ENCODE assay signal across 28 cellular contexts in genomic region chr22:49887716-49888115, GRCh38.
"Had no signal": no experiment of that assay in that cellular context is flagged by ENCODE, and none has a peak within 500 bp of the region (broad histone marks: within the 10 kb centered on the region; RNA-seq: fewer than 3 reads in every experiment).

No MANE protein-coding gene starts in this region.

- H3K27me3 ChIP-seq: right atrium auricular region, tibial nerve, vagina had no signal

- H3K27ac ChIP-seq: left ventricle myocardium inferior, parathyroid adenoma, right atrium auricular region, tibial nerve, vagina had no signal

- H3K9me3 ChIP-seq: left ventricle myocardium inferior, right atrium auricular region, vagina had no signal

- DNase-seq: hippocampal formation; kidney; left colon; left ventricle myocardium inferior; mesendoderm; midbrain; mucosa of descending colon; naive thymus-derived CD4-positive, alpha-beta T cell; nucleus accumbens; small intestine; stimulated activated CD4-positive, alpha-beta T cell treated with anti-CD3 and anti-CD28 coated beads, Interleukin-1b, Interleukin-23, amount 100 ng/mL, for 48 hours; stimulated activated CD4-positive, alpha-beta T cell treated with anti-CD3 and anti-CD28 coated beads, Interleukin-2, amount 100 ng/mL, for 48 hours; stimulated activated CD4-positive, alpha-beta T cell treated with anti-CD3 and anti-CD28 coated beads, Interleukin-4, amount 100 ng/mL, for 4 hours; stimulated activated CD8-positive, alpha-beta memory T cell treated with anti-CD3 and anti-CD28 coated beads, Interleukin-4, amount 100 ng/mL, for 48 hours; stimulated activated naive CD4-positive, alpha-beta T cell treated with Interleukin-2 at 50 U/mL for 16 hours; stimulated activated naive CD8-positive, alpha-beta T cell treated with anti-CD3 and anti-CD28 coated beads, Interleukin-15, amount 100 ng/mL, for 72 hours; substantia nigra had no signal

- H3K9me3 Mint-ChIP-seq: natural killer cell treated with Interleukin-12 subunit alpha and Interleukin-12 subunit beta and Interleukin-15 and Interleukin-18, amount 100 ng/mL, for 72 hours; neural crest cell; stimulated activated memory B cell treated with anti-CD40 and anti-IgM and Interleukin-4, amounts not matched to agents 10 μg/mL and 1 μg/mL and 100 μg/mL, for 72 hours; stimulated activated naive CD8-positive, alpha-beta T cell treated with anti-CD3 and anti-CD28 coated beads, Interleukin-15, amount 100 ng/mL, for 72 hours had no signal

- ATAC-seq: left colon; mucosa of descending colon; naive thymus-derived CD4-positive, alpha-beta T cell; natural killer cell treated with Interleukin-12 subunit alpha and Interleukin-12 subunit beta and Interleukin-15 and Interleukin-18, amount 100 ng/mL, for 72 hours; sciatic nerve; stimulated activated memory B cell treated with anti-CD40 and anti-IgM and Interleukin-4, amounts not matched to agents 10 μg/mL and 1 μg/mL and 100 μg/mL, for 72 hours; stimulated activated naive CD8-positive, alpha-beta T cell treated with anti-CD3 and anti-CD28 coated beads, Interleukin-15, amount 100 ng/mL, for 72 hours had no signal

- H3K27ac Mint-ChIP-seq: naive thymus-derived CD4-positive, alpha-beta T cell; natural killer cell treated with Interleukin-12 subunit alpha and Interleukin-12 subunit beta and Interleukin-15 and Interleukin-18, amount 100 ng/mL, for 72 hours; progenitor cell of endocrine pancreas; stimulated activated memory B cell treated with anti-CD40 and anti-IgM and Interleukin-4, amounts not matched to agents 10 μg/mL and 1 μg/mL and 100 μg/mL, for 72 hours; type B pancreatic cell had no signal

- H3K4me3 ChIP-seq: left ventricle myocardium inferior, lung, mucosa of descending colon, right atrium auricular region, tibial nerve, vagina had no signal

- H3K4me1 ChIP-seq: parathyroid adenoma, right atrium auricular region, tibial nerve, vagina had no signal

- H3K4me3 Mint-ChIP-seq: naive thymus-derived CD4-positive, alpha-beta T cell; natural killer cell treated with Interleukin-12 subunit alpha and Interleukin-12 subunit beta and Interleukin-15 and Interleukin-18, amount 100 ng/mL, for 72 hours; neural crest cell; stimulated activated memory B cell treated with anti-CD40 and anti-IgM and Interleukin-4, amounts not matched to agents 10 μg/mL and 1 μg/mL and 100 μg/mL, for 72 hours; stimulated activated naive CD8-positive, alpha-beta T cell treated with anti-CD3 and anti-CD28 coated beads, Interleukin-15, amount 100 ng/mL, for 72 hours; type B pancreatic cell had no signal

- H3K27me3 Mint-ChIP-seq: naive thymus-derived CD4-positive, alpha-beta T cell; natural killer cell treated with Interleukin-12 subunit alpha and Interleukin-12 subunit beta and Interleukin-15 and Interleukin-18, amount 100 ng/mL, for 72 hours; progenitor cell of endocrine pancreas; stimulated activated memory B cell treated with anti-CD40 and anti-IgM and Interleukin-4, amounts not matched to agents 10 μg/mL and 1 μg/mL and 100 μg/mL, for 72 hours; stimulated activated naive CD8-positive, alpha-beta T cell treated with anti-CD3 and anti-CD28 coated beads, Interleukin-15, amount 100 ng/mL, for 72 hours; type B pancreatic cell had no signal
